ENCODE assay signal across 19 cellular contexts in genomic region chr1:117843791-117844190, GRCh38.
"Had no signal": no experiment of that assay in that cellular context is flagged by ENCODE, and none has a peak within 500 bp of the region (broad histone marks: within the 10 kb centered on the region; RNA-seq: fewer than 3 reads in every experiment).

No MANE protein-coding gene starts in this region.

- H3K27me3 ChIP-seq: adrenal gland had no signal

- H3K4me2 ChIP-seq: PC-9 had no signal

- H3K9me3 ChIP-seq: adrenal gland had no signal

- ATAC-seq: activated CD4-positive, CD25-positive, alpha-beta regulatory T cell treated with anti-CD3 and anti-CD28 coated beads, Interleukin-2, amount 50 U/mL, for 24 hours; activated CD8-positive, alpha-beta T cell treated with anti-CD3 and anti-CD28 coated beads, Interleukin-2, amount 10 ng/mL, durations not matched to agents 7 days and 5 days had no signal

- DNase-seq: activated CD4-positive, alpha-beta T cell treated with anti-CD3 and anti-CD28 coated beads for 4 hours; activated CD8-positive, alpha-beta memory T cell treated with anti-CD3 and anti-CD28 coated beads, Interleukin-2, amount 50 U/mL, for 48 hours; activated CD8-positive, alpha-beta T cell treated with anti-CD3 and anti-CD28 coated beads, Interleukin-2, amount 10 ng/mL, durations not matched to agents 7 days and 5 days; activated naive CD4-positive, alpha-beta T cell treated with anti-CD3 and anti-CD28 coated beads, Interleukin-2, amount 50 U/mL, for 16 hours; activated naive CD8-positive, alpha-beta T cell treated with anti-CD3 and anti-CD28 coated beads, Interleukin-2, amount 10 ng/mL, durations not matched to agents 7 days and 5 days; activated T-cell treated with anti-CD3 and anti-CD28 coated beads, Interleukin-2, amount 50 U/mL, for 1 hour; adrenal gland; aorta; cerebellar nuclear complex; NCI-H1105 treated with DMSO at 0.1 percent for 48 hours; NCI-H1436 treated with DMSO at 0.1 percent for 48 hours; NCI-H187; NCI-H2081; NCI-H510A treated with DMSO at 0.1 percent for 48 hours; PC-9; SHP77 treated with DMSO at 0.1 percent for 48 hours had no signal

- H2AFZ ChIP-seq: PC-9 had no signal

- H3K27ac ChIP-seq: adrenal gland, PC-9 had no signal

- H3K27ac Mint-ChIP-seq: activated CD8-positive, alpha-beta T cell treated with anti-CD3 and anti-CD28 coated beads, Interleukin-2, amount 10 ng/mL, durations not matched to agents 7 days and 5 days; activated naive CD8-positive, alpha-beta T cell treated with anti-CD3 and anti-CD28 coated beads, Interleukin-2, amount 10 ng/mL, durations not matched to agents 7 days and 5 days; brain; T-helper 1 cell treated with Interleukin-12 subunit alpha and Interleukin-12 subunit beta and Interleukin-4 antibody, amounts not matched to agents 30 μg/mL and 1 μg/mL, for 36 hours had no signal

- H3K4me1 ChIP-seq: adrenal gland had no signal

- H3K27me3 Mint-ChIP-seq: activated naive CD8-positive, alpha-beta T cell treated with anti-CD3 and anti-CD28 coated beads, Interleukin-2, amount 10 ng/mL, durations not matched to agents 7 days and 5 days; brain had no signal

- H3K4me1 Mint-ChIP-seq: activated naive CD8-positive, alpha-beta T cell treated with anti-CD3 and anti-CD28 coated beads, Interleukin-2, amount 10 ng/mL, durations not matched to agents 7 days and 5 days; brain had no signal

- H3K4me3 ChIP-seq: adrenal gland, PC-9 had no signal

- H3K4me3 Mint-ChIP-seq: activated CD8-positive, alpha-beta T cell treated with anti-CD3 and anti-CD28 coated beads, Interleukin-2, amount 10 ng/mL, durations not matched to agents 7 days and 5 days; activated naive CD8-positive, alpha-beta T cell treated with anti-CD3 and anti-CD28 coated beads, Interleukin-2, amount 10 ng/mL, durations not matched to agents 7 days and 5 days; brain; T-helper 1 cell treated with Interleukin-12 subunit alpha and Interleukin-12 subunit beta and Interleukin-4 antibody, amounts not matched to agents 30 μg/mL and 1 μg/mL, for 36 hours had no signal

- H3K36me3 ChIP-seq: adrenal gland had no signal
